17 cellular contexts compared by ENCODE assay signal in the genomic region with DNA sequence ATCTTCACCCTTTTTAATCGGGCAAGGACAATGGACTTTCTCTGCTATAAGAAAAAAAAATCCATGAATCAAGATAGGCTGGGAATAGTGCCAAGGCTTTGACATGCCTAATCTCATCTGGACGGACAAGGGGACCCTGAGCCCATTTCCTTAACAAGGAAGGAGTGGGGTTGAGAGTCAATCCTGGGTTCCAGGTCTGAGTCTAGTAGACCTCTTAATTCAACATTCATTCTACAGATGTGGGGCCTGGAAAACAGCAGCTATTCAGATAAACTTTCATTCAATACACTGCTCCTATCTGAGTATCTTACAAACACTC.
DNase-seq lines count a peak whose midpoint lies in the region; ATAC-seq and TF ChIP-seq lines count a peak whose summit lies in the region.
"Had no signal": no experiment of that assay in that cellular context is flagged by ENCODE, and none has a peak within 500 bp of the region (broad histone marks: within the 10 kb centered on the region; RNA-seq: fewer than 3 reads in every experiment).

No MANE protein-coding gene starts in this region.

- peak overlapping the region; percentile 5 for H3K4me3 Mint-ChIP-seq in activated naive CD8-positive, alpha-beta T cell treated with anti-CD3 and anti-CD28 coated beads, Interleukin-2, amount 10 ng/mL, durations not matched to agents 7 days and 5 days
- no peak overlapping the region for H3K4me3 Mint-ChIP-seq in nephron

- no peaks in the 10 kb centered on the region for H4K20me1 ChIP-seq in hepatocyte (ENCODE audit: insufficient read depth, poor library complexity, severe bottlenecking)

- no peaks in the 10 kb centered on the region for H3K36me3 ChIP-seq in hepatocyte (replicated peaks; ENCODE audit: insufficient read depth, low read depth)
- H3K36me3 ChIP-seq: adrenal gland, thyroid gland had no signal

- no peak for TF ChIP-seq CTCF in nephron (IDR thresholded peaks at IDR 0.05; ENCODE audit: unreplicated experiment in 3 of 3)
- TF ChIP-seq CTCF in hepatocyte (IDR thresholded peaks at IDR 0.05; ENCODE audit: poor library complexity), result no peak

- H3K27ac Mint-ChIP-seq in activated naive CD8-positive, alpha-beta T cell treated with anti-CD3 and anti-CD28 coated beads, Interleukin-2, amount 10 ng/mL, durations not matched to agents 7 days and 5 days, result peak overlapping the region; percentile 81
- peak overlapping the region; percentile 28 to 91 (median 65) for H3K27ac Mint-ChIP-seq in nephron

- no peak overlapping the region for H2AFZ ChIP-seq in hepatocyte

- H3K4me1 Mint-ChIP-seq in activated naive CD8-positive, alpha-beta T cell treated with anti-CD3 and anti-CD28 coated beads, Interleukin-2, amount 10 ng/mL, durations not matched to agents 7 days and 5 days, result peaks cover 75% of the 10 kb centered on the region
- H3K4me1 Mint-ChIP-seq in nephron, result peaks cover 75% of the 10 kb centered on the region

- H3K4me2 ChIP-seq in hepatocyte, result no peak overlapping the region

- no peaks in the 10 kb centered on the region for H3K9me3 ChIP-seq in hepatocyte (ENCODE audit: low read depth)
- H3K9me3 ChIP-seq: adrenal gland, thyroid gland had no signal

- no peaks in the 10 kb centered on the region for H3K9me2 ChIP-seq in hepatocyte (replicated peaks; ENCODE audit: insufficient read depth)

- DNase-seq in NCI-H82 (lab: John Stamatoyannopoulos, UW), result peak; percentile 56
- no peak for DNase-seq in NCI-H82 treated with DMSO at 0.1 percent for 48 hours (lab: John Stamatoyannopoulos, UW; ENCODE audit: unreplicated experiment)
- peak; percentile 3 for DNase-seq in HT-29 (ENCODE audit: low spot score)
- DNase-seq in activated naive CD8-positive, alpha-beta T cell treated with anti-CD3 and anti-CD28 coated beads, Interleukin-2, amount 10 ng/mL, durations not matched to agents 7 days and 5 days, result no peak
- DNase-seq in hepatocyte (ENCODE audit: low spot score), result no peak
- DNase-seq in effector CD8-positive, alpha-beta T cell (lab: John Stamatoyannopoulos, UW), result no peak
- no peak for DNase-seq in cerebellar cortex (ENCODE audit: low spot score)
- DNase-seq: COR-L47, GF-D8, head of caudate nucleus, NCI-H2029 treated with DMSO at 0.1 percent for 48 hours, NCI-H526, Right ventricle myocardium superior had no signal

- no peak overlapping the region for H3K27ac ChIP-seq in hepatocyte
- H3K27ac ChIP-seq: adrenal gland had no signal

- H3K27me3 ChIP-seq in hepatocyte, result no peaks in the 10 kb centered on the region
- H3K27me3 ChIP-seq: adrenal gland, thyroid gland had no signal

- no peak overlapping the region for H3K4me3 ChIP-seq in hepatocyte
- H3K4me3 ChIP-seq: adrenal gland, thyroid gland had no signal

- no peaks in the 10 kb centered on the region for H3K79me2 ChIP-seq in hepatocyte

- H3K9me3 Mint-ChIP-seq in activated naive CD8-positive, alpha-beta T cell treated with anti-CD3 and anti-CD28 coated beads, Interleukin-2, amount 10 ng/mL, durations not matched to agents 7 days and 5 days, result no peaks in the 10 kb centered on the region
- H3K9me3 Mint-ChIP-seq in nephron, result no peaks in the 10 kb centered on the region

- WGBS in hepatocyte (ENCODE audit: low lambda C conversion rate, missing lambda C conversion rate), result 81% methylated on average over 2 of the region's 2 CpGs

- ATAC-seq in activated naive CD8-positive, alpha-beta T cell treated with anti-CD3 and anti-CD28 coated beads, Interleukin-2, amount 10 ng/mL, durations not matched to agents 7 days and 5 days (ENCODE audit: low read depth), result no peak
- ATAC-seq: esophagus mucosa had no signal

- POLR2A ChIA-PET in activated naive CD8-positive, alpha-beta T cell treated with anti-CD3 and anti-CD28 coated beads, Interleukin-2, amount 10 ng/mL, durations not matched to agents 7 days and 5 days (lab: Charles Lee), result interaction anchor here (1.3 to 5.5 kb wide), 4 partner anchors 9 to 90 kb away, joined by 4 to 72 read pairs (median 20); partner anchors contain the start of gene CCDC88C

- H3K27me3 Mint-ChIP-seq in activated naive CD8-positive, alpha-beta T cell treated with anti-CD3 and anti-CD28 coated beads, Interleukin-2, amount 10 ng/mL, durations not matched to agents 7 days and 5 days, result no peaks in the 10 kb centered on the region
- H3K27me3 Mint-ChIP-seq in nephron (ENCODE audit: low read depth), result peaks cover 9% of the 10 kb centered on the region

- peaks cover 42% of the 10 kb centered on the region for H3K36me3 Mint-ChIP-seq in activated naive CD8-positive, alpha-beta T cell treated with anti-CD3 and anti-CD28 coated beads, Interleukin-2, amount 10 ng/mL, durations not matched to agents 7 days and 5 days
- H3K36me3 Mint-ChIP-seq in nephron (ENCODE audit: low read depth), result peaks cover 4% of the 10 kb centered on the region

- H3K4me1 ChIP-seq in hepatocyte (ENCODE audit: insufficient read depth), result peaks cover 3% of the 10 kb centered on the region

Comparison
In these comparisons a context has a peak if more than half of its experiments do, and no peak if none do; other contexts are left out.
1. DNase-seq: peak in NCI-H82 (single experiment) and HT-29 (single experiment); none in NCI-H82 treated with DMSO at 0.1 percent for 48 hours (single experiment), activated naive CD8-positive, alpha-beta T cell treated with anti-CD3 and anti-CD28 coated beads, Interleukin-2, amount 10 ng/mL, durations not matched to agents 7 days and 5 days (single experiment), hepatocyte (single experiment), effector CD8-positive, alpha-beta T cell (single experiment) and cerebellar cortex (single experiment).